In genomic region chr16:30173054-30173453, GRCh38 we compare ENCODE assay signal across 28 cellular contexts.
"Had no signal": no experiment of that assay in that cellular context is flagged by ENCODE, and none has a peak within 500 bp of the region (broad histone marks: within the 10 kb centered on the region; RNA-seq: fewer than 3 reads in every experiment).

No MANE protein-coding gene starts in this region.

- ATAC-seq: activated CD4-positive, CD25-positive, alpha-beta regulatory T cell treated with anti-CD3 and anti-CD28 coated beads, Interleukin-2, amount 50 U/mL, for 24 hours; activated CD8-positive, alpha-beta T cell treated with anti-CD3 and anti-CD28 coated beads for 36 hours; activated T-cell treated with anti-CD3 and anti-CD28 coated beads, Interleukin-2, amount 50 U/mL, for 4 hours; activated T-helper 17 cell treated with anti-CD3 and anti-CD28 coated beads, Interleukin-2, amount 50 U/mL, for 72 hours; body of pancreas; gastroesophageal sphincter; heart right ventricle; T-helper 17 cell had no signal

- H3K9me3 ChIP-seq: body of pancreas, colonic mucosa, esophagus squamous epithelium, gastroesophageal sphincter, heart right ventricle had no signal

- H3K36me3 ChIP-seq: colonic mucosa, esophagus squamous epithelium, gastroesophageal sphincter, heart right ventricle, WERI-Rb-1 had no signal

- H3K4me1 ChIP-seq: body of pancreas, colonic mucosa, esophagus squamous epithelium, gastroesophageal sphincter had no signal

- DNase-seq: activated B cell treated with CpG ODN at 0.5 μM for 24 hours; activated CD4-positive, alpha-beta T cell treated with anti-CD3 and anti-CD28 coated beads for 48 hours; activated CD4-positive, alpha-beta T cell treated with anti-CD3 and anti-CD28 coated beads, Interleukin-2, amount 50 U/mL, for 1 hour; activated CD4-positive, alpha-beta T cell treated with anti-CD3 and anti-CD28 coated beads, Interleukin-2, amount 50 U/mL, for 48 hours; activated CD8-positive, alpha-beta memory T cell treated with anti-CD3 and anti-CD28 coated beads for 24 hours; activated CD8-positive, alpha-beta T cell treated with anti-CD3 and anti-CD28 coated beads for 36 hours; activated effector memory CD4-positive, alpha-beta T cell treated with Interleukin-2 at 50 U/mL for 16 hours; activated gamma-delta T cell treated with Interleukin-2 at 50 U/mL for 16 hours; activated naive CD4-positive, alpha-beta T cell treated with anti-CD3 and anti-CD28 coated beads, Interleukin-2, amount 50 U/mL, for 16 hours; activated naive CD4-positive, alpha-beta T cell treated with Interleukin-2 at 50 U/mL for 16 hours; activated T-cell treated with anti-CD3 and anti-CD28 coated beads, Interleukin-2, amount 50 U/mL, for 4 hours; amygdala; body of pancreas; caudate nucleus; colonic mucosa; effector CD8-positive, alpha-beta T cell; esophagus squamous epithelium; foreskin melanocyte; heart right ventricle; T-helper 17 cell; T1000; WERI-Rb-1 had no signal

- H3K27me3 ChIP-seq: body of pancreas, colonic mucosa, esophagus squamous epithelium, gastroesophageal sphincter, heart right ventricle had no signal

- FAIRE-seq: endometrium, endothelial cell of umbilical vein had no signal

- H3K27ac ChIP-seq: body of pancreas, colonic mucosa, epithelial cell of prostate, esophagus squamous epithelium, gastroesophageal sphincter, heart right ventricle, WERI-Rb-1 had no signal

- H3K4me3 ChIP-seq: body of pancreas, colonic mucosa, esophagus squamous epithelium, gastroesophageal sphincter, heart right ventricle had no signal
